ENCODE assay signal across 8 cellular contexts in genomic region chr17:38509008-38509771, GRCh38.
DNase-seq lines count a peak whose midpoint lies in the region; TF ChIP-seq lines count a peak whose summit lies in the region.

No MANE protein-coding gene starts in this region.

- TF ChIP-seq CTCF in cardiac fibroblast (IDR thresholded peaks at IDR 0.05; ENCODE audit: low read depth, low read length) = peak; percentile 91

- POLR2A ChIA-PET in CD8-positive, alpha-beta memory T cell (lab: Charles Lee) = no interaction called here

- H3K4me3 ChIP-seq in CD8-positive, alpha-beta memory T cell (ENCODE audit: low read length) = peak overlapping the region; percentile 37
- H3K4me3 ChIP-seq in cardiac fibroblast (replicated peaks in 1 of 2; ENCODE audit: low read depth in 2 of 2, low read length in 2 of 2) = peak overlapping the region in 1 of 2 donors; percentile 21

- H3K27me3 Mint-ChIP-seq in CD8-positive, alpha-beta memory T cell = peaks cover 42 to 50% of the 10 kb centered on the region in 2 donors

- in situ Hi-C loops in KBM-7 (cut with MboI; ENCODE audit: low pct_unique_long_range_greater_than_20kb, low sequenced_read_pairs) = no loop called here

- H3K4me3 Mint-ChIP-seq in CD8-positive, alpha-beta memory T cell = peak overlapping the region; percentile 48 to 94 (median 86)

- no peaks in the 10 kb centered on the region for H3K36me3 Mint-ChIP-seq in CD8-positive, alpha-beta memory T cell

- H3K27me3 ChIP-seq in CD8-positive, alpha-beta memory T cell (ENCODE audit: insufficient read depth, low read length, poor library complexity, severe bottlenecking) = peaks cover 11% of the 10 kb centered on the region

- H3K9me3 ChIP-seq in CD8-positive, alpha-beta memory T cell (ENCODE audit: low read length) = no peaks in the 10 kb centered on the region

- DNase-seq in CD8-positive, alpha-beta memory T cell = peak; percentile 47 to 76 (median 55)
- DNase-seq in KBM-7 (peak; percentile 27), cardiac fibroblast (ENCODE audit: low read depth in 2 of 2) (peak; percentile 93 to 96), iris pigment epithelial cell (ENCODE audit: low read depth) (peak; percentile 92), NCI-H187 treated with DMSO at 0.1 percent for 48 hours (lab: John Stamatoyannopoulos, UW) (no peak), NCI-H1105 (lab: John Stamatoyannopoulos, UW) (no peak)
- peak; percentile 28 to 43 (median 35) for DNase-seq in activated CD4-positive, CD25-positive, alpha-beta regulatory T cell (lab: John Stamatoyannopoulos, UW)
- DNase-seq in stimulated activated CD4-positive, alpha-beta T cell treated with anti-CD3 and anti-CD28 coated beads, Interleukin-1b, Interleukin-23, amount 100 ng/mL, for 24 hours (ENCODE audit: low read depth in 4 of 4, low spot score in 1 of 4) = peak; percentile 38 to 77 (median 58)

- no peaks in the 10 kb centered on the region for H3K36me3 ChIP-seq in CD8-positive, alpha-beta memory T cell (ENCODE audit: insufficient read depth, low read length)

- no peaks in the 10 kb centered on the region for H3K9me3 Mint-ChIP-seq in CD8-positive, alpha-beta memory T cell

- H3K27ac ChIP-seq in CD8-positive, alpha-beta memory T cell (ENCODE audit: low read depth, low read length) = no peak overlapping the region

- CTCF ChIA-PET in CD8-positive, alpha-beta memory T cell (lab: Charles Lee) = interaction anchor here (1.2 kb wide), 1 partner anchor 49 kb away, joined by 3 read pairs; no protein-coding TSS in a partner anchor

- no peaks in the 10 kb centered on the region for H3K4me1 ChIP-seq in CD8-positive, alpha-beta memory T cell (ENCODE audit: insufficient read depth, low read length)

- H3K4me1 Mint-ChIP-seq in CD8-positive, alpha-beta memory T cell = peaks cover 5 to 19% (median 9%) of the 10 kb centered on the region in 3 donors

- peak overlapping the region in 3 of 8 donors; percentile 59 to 74 (median 74) for H3K27ac Mint-ChIP-seq in CD8-positive, alpha-beta memory T cell

Comparison
In these comparisons a context has a peak if more than half of its experiments do, and no peak if none do; other contexts are left out.
1. DNase-seq: peak in CD8-positive, alpha-beta memory T cell (5 of 5), KBM-7 (single experiment), activated CD4-positive, CD25-positive, alpha-beta regulatory T cell (4 of 4), cardiac fibroblast (2 of 2), iris pigment epithelial cell (single experiment) and stimulated activated CD4-positive, alpha-beta T cell treated with anti-CD3 and anti-CD28 coated beads, Interleukin-1b, Interleukin-23, amount 100 ng/mL, for 24 hours (4 of 4); none in NCI-H187 treated with DMSO at 0.1 percent for 48 hours (single experiment) and NCI-H1105 (single experiment).